ENCODE assay signal across 9 cellular contexts in the genomic region with DNA sequence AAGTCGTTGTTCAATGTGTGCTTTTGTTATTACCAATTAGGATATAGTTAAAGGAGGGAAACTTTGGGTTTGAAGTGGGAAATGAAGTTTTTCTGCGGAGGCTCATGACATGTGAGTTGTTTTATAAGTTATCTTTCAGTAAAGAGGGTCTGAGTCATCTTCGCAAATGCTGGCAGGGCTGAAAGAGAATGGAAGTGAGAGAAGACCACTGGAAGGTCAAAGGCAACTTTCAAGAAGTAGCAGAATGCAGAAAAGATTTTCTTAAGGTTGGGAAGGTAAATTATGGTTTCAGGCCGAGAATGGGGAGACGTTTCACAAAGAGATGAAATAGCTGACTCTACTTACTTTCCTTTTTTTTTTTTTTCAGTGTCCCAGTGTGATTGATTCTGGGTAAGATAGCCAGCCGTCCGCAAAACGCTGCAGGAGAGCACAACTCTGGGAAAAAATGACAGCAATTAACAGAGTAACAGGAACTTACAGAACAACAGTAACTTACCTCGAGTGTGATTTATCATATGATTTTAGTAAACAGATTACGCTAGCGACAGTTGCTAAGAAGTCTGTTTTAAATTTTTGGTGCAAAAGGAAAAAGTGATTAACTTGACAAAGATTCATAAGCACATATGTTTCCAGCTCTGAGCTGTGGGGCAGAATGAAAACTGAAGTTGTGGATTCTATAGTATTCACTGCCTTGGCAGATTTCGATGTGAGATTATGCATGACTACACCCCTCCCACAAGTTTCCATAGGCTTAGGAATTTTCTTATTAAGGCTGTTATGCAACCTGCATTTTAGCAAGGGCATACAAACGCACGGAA. TPM values are rescaled to one million over a fixed set of nuclear protein-coding genes. Genes with fewer than 3 reads are reported as not detected.
DNase-seq lines count a peak whose midpoint lies in the region; ATAC-seq, FAIRE-seq and TF ChIP-seq lines count a peak whose summit lies in the region.
"Had no signal": no experiment of that assay in that cellular context is flagged by ENCODE, and none has a peak within 500 bp of the region (broad histone marks: within the 10 kb centered on the region; RNA-seq: fewer than 3 reads in every experiment).

No MANE protein-coding gene starts in this region.

- dilution Hi-C loops in keratinocyte (cut with MboI; ENCODE audit: extremely low pct_ligation_motif_present, low sequenced_read_pairs): no loop called here

- DNase-seq in H54 (ENCODE audit: insufficient read length, low spot score) (no peak), K562 (ENCODE audit: extremely low read depth in 1 of 4, low spot score in 3 of 4) (peak in 2 of 4 experiments; percentile 21 to 50), keratinocyte (ENCODE audit: low read depth, low spot score) (no peak), suprapubic skin (ENCODE audit: low spot score in 2 of 2) (no peak)
- DNase-seq in activated CD4-positive, alpha-beta memory T cell treated with anti-CD3 and anti-CD28 coated beads for 36 hours: no peak
- DNase-seq: OCI-M1, right cardiac atrium had no signal

- TF ChIP-seq RAD21 in K562 (CRISPR knock-in tag; conservative IDR thresholded peaks at IDR 0.05 in 1 of 2, IDR thresholded peaks at IDR 0.05 in 1 of 2): no peak

- WGBS in K562 (ENCODE audit: insufficient coverage, low coverage, missing lambda C conversion rate): 14% methylated on average over 14 of the region's 14 CpGs
- 23% methylated on average over 14 of the region's 14 CpGs for WGBS in suprapubic skin

- POLR2A ChIA-PET in K562 (lab: Yijun Ruan, JAX): interaction anchor here (0.7 kb wide), 1 partner anchor 1163 kb away, joined by 3 read pairs; no protein-coding TSS in a partner anchor
- POLR2A ChIA-PET in activated CD4-positive, alpha-beta memory T cell treated with anti-CD3 and anti-CD28 coated beads for 36 hours (lab: Charles Lee): no interaction called here

- H3K9me3 ChIP-seq in K562 (replicated peaks; ENCODE audit: control insufficient read depth, insufficient read depth, low read depth, low read length) (peaks cover 2% of the 10 kb centered on the region; the same call in 1 of the 2 replicates), keratinocyte (ENCODE audit: control insufficient read depth, low read depth, low read length) (no peaks in the 10 kb centered on the region), suprapubic skin (no peaks in the 10 kb centered on the region)

- H2AFZ ChIP-seq in K562 (ENCODE audit: low read depth, low read length): peak overlapping the region; percentile 64
- no peak overlapping the region for H2AFZ ChIP-seq in keratinocyte (ENCODE audit: control insufficient read depth, low read length)

- H3K4me2 ChIP-seq in K562 (ENCODE audit: insufficient read depth, low read length): peak overlapping the region; percentile 28; the same call in 1 of the 2 replicates
- peak overlapping the region; percentile 83 for H3K4me2 ChIP-seq in keratinocyte (ENCODE audit: control insufficient read depth, extremely low read depth, insufficient read depth, low read depth, low read length)

- intact Hi-C loops in K562 (cut with micrococcal nuclease): no loop called here
- intact Hi-C loops in activated CD4-positive, alpha-beta memory T cell treated with anti-CD3 and anti-CD28 coated beads for 36 hours (cut with micrococcal nuclease): no loop called here

- H3K4me1 ChIP-seq in K562 (replicated peaks in 1 of 2; ENCODE audit: control insufficient read depth in 2 of 2, insufficient read depth in 2 of 2, low read length in 2 of 2) (peaks cover 0 to 13% of the 10 kb centered on the region in 2 experiments; a peak in 2 of 5 replicates), keratinocyte (ENCODE audit: control insufficient read depth, extremely low read depth, insufficient read depth, low read length) (peaks cover 13% of the 10 kb centered on the region), suprapubic skin (no peaks in the 10 kb centered on the region)

- FAIRE-seq in H54 (lab: Jason Lieb, UNC) (peak; percentile 27), K562 (lab: Jason Lieb, UNC) (peak; percentile 79), keratinocyte (lab: Jason Lieb, UNC) (peak; percentile 63)

- TF ChIP-seq EP300 in K562 (IDR thresholded peaks at IDR 0.05; ENCODE audit: low read length) (0 out of 2 replicates have a peak, but pooled peaks have one; percentile 4), suprapubic skin (IDR thresholded peaks at IDR 0.05) (no peak)

- H3K4me3 Mint-ChIP-seq in activated CD4-positive, alpha-beta memory T cell treated with anti-CD3 and anti-CD28 coated beads for 36 hours: no peak overlapping the region

- TF ChIP-seq CTCF in K562 (IDR thresholded peaks at IDR 0.05 in 2 of 3, conservative IDR thresholded peaks at IDR 0.05 in 1 of 3; ENCODE audit: insufficient read depth in 2 of 3, low read depth in 1 of 3, low read length in 3 of 3) (no peak), keratinocyte (optimal IDR thresholded peaks at IDR 0.05 in 1 of 3, IDR thresholded peaks at IDR 0.05 in 1 of 3, conservative IDR thresholded peaks at IDR 0.05 in 1 of 3; ENCODE audit: extremely low read depth in 1 of 3, insufficient read depth in 2 of 3, low read length in 3 of 3) (no peak), suprapubic skin (IDR thresholded peaks at IDR 0.05) (no peak)

- H3K27ac Mint-ChIP-seq in activated CD4-positive, alpha-beta memory T cell treated with anti-CD3 and anti-CD28 coated beads for 36 hours: no peak overlapping the region

- H3K9me1 ChIP-seq in K562 (ENCODE audit: control insufficient read depth, insufficient read depth, low read length): no peaks in the 10 kb centered on the region
- no peaks in the 10 kb centered on the region for H3K9me1 ChIP-seq in keratinocyte (ENCODE audit: control insufficient read depth, extremely low read depth, insufficient read depth, low read length)

- H3K27ac ChIP-seq in K562 (ENCODE audit: extremely low read depth, low read depth, low read length) (peak overlapping the region; percentile 23; the same call in 1 of the 3 replicates), keratinocyte (ENCODE audit: control insufficient read depth, insufficient read depth, low read length) (peak overlapping the region; percentile 87), suprapubic skin (peak overlapping the region; percentile 74)

- in situ Hi-C loops in K562 (cut with MboI): no loop called here

- H3K36me3 Mint-ChIP-seq in activated CD4-positive, alpha-beta memory T cell treated with anti-CD3 and anti-CD28 coated beads for 36 hours: peaks cover 8% of the 10 kb centered on the region

- H3K79me2 ChIP-seq in K562 (ENCODE audit: control insufficient read depth, insufficient read depth, low read length) (no peaks in the 10 kb centered on the region), keratinocyte (ENCODE audit: control insufficient read depth, insufficient read depth, low read length) (no peaks in the 10 kb centered on the region)

- CTCF ChIA-PET in K562 (lab: Yijun Ruan, JAX; ENCODE audit: low intra/inter-chr PET ratio): no interaction called here
- CTCF ChIA-PET in activated CD4-positive, alpha-beta memory T cell treated with anti-CD3 and anti-CD28 coated beads for 36 hours (lab: Charles Lee): no interaction called here

- H3K4me1 Mint-ChIP-seq in activated CD4-positive, alpha-beta memory T cell treated with anti-CD3 and anti-CD28 coated beads for 36 hours (ENCODE audit: low read depth): peaks cover 7% of the 10 kb centered on the region

- BruUV-seq in K562 (replicated peaks; lab: Mats Ljungman, UMichigan): no TSS peak

- H3K4me3 ChIP-seq in K562 (no peak overlapping the region), keratinocyte (ENCODE audit: control insufficient read depth in 2 of 3, extremely low read depth in 1 of 3, insufficient read depth in 2 of 3, low read depth in 1 of 3, low read length in 3 of 3) (peak overlapping the region in 2 of 3 experiments; percentile 11 to 52), suprapubic skin (peak overlapping the region; percentile 10)

- H3K27me3 Mint-ChIP-seq in activated CD4-positive, alpha-beta memory T cell treated with anti-CD3 and anti-CD28 coated beads for 36 hours: no peaks in the 10 kb centered on the region

- no peaks in the 10 kb centered on the region for H3K27me3 ChIP-seq in K562 (ENCODE audit: control insufficient read depth in 2 of 2, insufficient read depth in 2 of 2, low read length in 2 of 2)
- no peaks in the 10 kb centered on the region for H3K27me3 ChIP-seq in keratinocyte (ENCODE audit: control insufficient read depth, extremely low read depth, insufficient read depth, low read length)
- no peaks in the 10 kb centered on the region for H3K27me3 ChIP-seq in suprapubic skin

- no peaks in the 10 kb centered on the region for H3K36me3 ChIP-seq in K562 (ENCODE audit: control insufficient read depth, insufficient read depth, low read length)
- H3K36me3 ChIP-seq in keratinocyte (ENCODE audit: control insufficient read depth in 2 of 2, extremely low read depth in 1 of 2, insufficient read depth in 2 of 2, low read length in 2 of 2): no peaks in the 10 kb centered on the region
- H3K36me3 ChIP-seq in suprapubic skin: no peaks in the 10 kb centered on the region

- no peak overlapping the region for H3K9ac ChIP-seq in K562 (ENCODE audit: insufficient read depth in 1 of 2, low read depth in 2 of 2, low read length in 2 of 2)
- peak overlapping the region; percentile 60 for H3K9ac ChIP-seq in keratinocyte (ENCODE audit: control insufficient read depth, extremely low read depth, insufficient read depth, low read length)

- peaks cover 6% of the 10 kb centered on the region for H3K9me3 Mint-ChIP-seq in activated CD4-positive, alpha-beta memory T cell treated with anti-CD3 and anti-CD28 coated beads for 36 hours

- H4K20me1 ChIP-seq in K562 (replicated peaks; ENCODE audit: control insufficient read depth, insufficient read depth, low read length): no peaks in the 10 kb centered on the region
- no peaks in the 10 kb centered on the region for H4K20me1 ChIP-seq in keratinocyte (ENCODE audit: control insufficient read depth, extremely low read depth, insufficient read depth, low read length)

- ATAC-seq in K562 (no peak), HG03025 (IDR thresholded peaks at IDR 0.05; ENCODE audit: low FRiP score, unreplicated experiment) (no peak), HG03439 (IDR thresholded peaks at IDR 0.05; ENCODE audit: unreplicated experiment) (no peak)
- ATAC-seq: right cardiac atrium had no signal

- TF ChIP-seq POLR2A in H54 (IDR thresholded peaks at IDR 0.05; ENCODE audit: low read depth, low read length) (no peak), K562 (conservative IDR thresholded peaks at IDR 0.05) (no peak), suprapubic skin (IDR thresholded peaks at IDR 0.05) (no peak)

RNA-seq across cellular contexts. Expression of a gene that starts 46.8 kb away (rescaled TPM):
- 59.8 and 145 TPM in 2 replicates for total RNA-seq in K562 (2011; cell fraction: chromatin; rRNA removed; ENCODE audit: low replicate concordance)
- total RNA-seq in K562 (2011; cell fraction: nucleolus; rRNA removed): 44.6 and 49.2 TPM in 2 replicates
- total RNA-seq in K562 (2011; cell fraction: nucleoplasm; rRNA removed): 65.8 and 108 TPM in 2 replicates
- total RNA-seq in K562 (2014; rRNA removed): 142 and 192 TPM in 2 replicates
- 273 and 317 TPM in 2 replicates for total RNA-seq in K562 (2014; rRNA removed; fragmentation: Illumina TruSeq; extraction: Trizol)
- total RNA-seq in K562 (2015; rRNA removed; fragmentation: Illumina TruSeq; extraction: Trizol): 263 and 277 TPM in 2 replicates
- total RNA-seq in K562 (2021): 307 and 310 TPM in 2 replicates
- polyA plus RNA-seq in K562 (2011; rRNA removed): 246 and 354 TPM in 2 replicates
- 68.8 and 143 TPM in 2 replicates for polyA plus RNA-seq in K562 (2011; cell fraction: cytosol; rRNA removed)
- polyA plus RNA-seq in K562 (2011; cell fraction: nucleus; rRNA removed): 48.3 and 83.7 TPM in 2 replicates
- polyA plus RNA-seq in K562 (2012): 219 and 220 TPM in 2 replicates
- polyA plus RNA-seq in K562 (2014; fragmentation: Illumina TruSeq; extraction: Trizol): 236 and 249 TPM in 2 replicates
- 10 to 100 TPM; 49.0 to 65.1 TPM for polyA plus RNA-seq in K562 (2014; fragmentation: Nextera tagmentation; extraction: Ambion mirVana)
- 205 and 213 TPM in 2 replicates for polyA plus RNA-seq in K562 (2014; rRNA removed)
- polyA minus RNA-seq in K562 (2011; rRNA and poly(A)+ RNA removed): 455 and 468 TPM in 2 replicates
- polyA minus RNA-seq in K562 (2011; cell fraction: cytosol; rRNA and poly(A)+ RNA removed): 213 and 229 TPM in 2 replicates
- polyA minus RNA-seq in K562 (2011; cell fraction: nucleus; rRNA and poly(A)+ RNA removed): 50.5 and 86.9 TPM in 2 replicates
- 230 to 340 TPM (median 232 TPM) in 3 replicates for polyA plus RNA-seq in keratinocyte
- polyA plus RNA-seq in keratinocyte (2011; ENCODE audit: low read depth): 221 TPM
- polyA plus RNA-seq in keratinocyte (2011; cell fraction: cytosol; rRNA removed): 219 and 347 TPM in 2 replicates
- 170 and 240 TPM in 2 replicates for polyA plus RNA-seq in keratinocyte (2011; cell fraction: nucleus; rRNA removed)
- 159 and 232 TPM in 2 replicates for polyA plus RNA-seq in keratinocyte (2012; ENCODE audit: low replicate concordance)
- polyA minus RNA-seq in keratinocyte: 103 to 389 TPM (median 268 TPM) in 3 replicates
- 491 TPM for polyA minus RNA-seq in keratinocyte (2011; cell fraction: cytosol; rRNA and poly(A)+ RNA removed)
- polyA minus RNA-seq in keratinocyte (2011; cell fraction: nucleus; rRNA and poly(A)+ RNA removed): 108 and 203 TPM in 2 replicates
- total RNA-seq in suprapubic skin: 100 to 1,000 TPM in 3 of 4 donors, 10 to 100 TPM in 1; 94.6 to 127 (median 115) TPM
- 100 to 1,000 TPM; 653 to 668 TPM for total RNA-seq in activated CD4-positive, alpha-beta memory T cell treated with anti-CD3 and anti-CD28 coated beads for 36 hours

Comparison
In these comparisons a context has a peak if more than half of its experiments do, and no peak if none do; other contexts are left out.
1. H3K27ac ChIP-seq: peak in every context shown above with its lines; median percentile 87 in keratinocyte; 74 in suprapubic skin; 23 in K562.